In the genomic region with DNA sequence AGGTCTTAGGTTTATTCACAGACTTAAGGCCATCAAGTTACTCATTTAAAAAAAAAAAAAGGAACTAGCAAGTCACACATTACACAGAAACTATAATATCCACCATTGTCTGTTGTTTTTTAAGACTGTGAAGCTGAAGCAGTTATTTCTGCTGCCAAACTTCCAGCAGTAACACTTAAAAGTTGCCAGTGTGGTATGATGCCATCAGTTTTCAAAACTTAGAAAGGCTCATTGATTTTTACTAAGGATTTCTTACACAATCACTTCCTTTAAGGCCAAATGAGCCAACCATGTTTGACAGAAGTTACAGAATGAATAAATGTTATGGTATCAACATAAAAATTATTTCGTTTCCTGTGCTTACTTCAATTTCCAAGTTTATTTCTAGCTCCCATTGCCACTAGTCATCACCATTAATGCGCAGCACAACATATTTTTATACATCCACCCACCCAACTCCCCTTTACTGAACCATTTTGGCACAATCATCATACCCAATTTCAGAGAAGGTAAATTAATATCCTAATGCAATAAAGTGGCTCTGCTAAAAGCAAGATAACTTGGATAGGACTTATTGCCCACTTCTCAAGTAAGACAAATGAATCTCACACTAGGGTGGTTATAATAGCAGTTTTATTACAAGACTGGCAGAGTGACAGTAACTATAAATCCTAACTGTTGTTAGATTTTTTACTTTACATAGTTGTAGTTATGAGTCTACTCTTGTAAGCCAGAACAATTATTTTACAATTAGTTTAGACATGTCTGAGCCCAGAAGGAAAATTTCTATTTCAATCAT, we compare ENCODE assay signal across 1 cellular context.
TF ChIP-seq lines count a peak whose summit lies in the region.

No MANE protein-coding gene starts in this region.

TF ChIP-seq in HEK293, 187 proteins besides CTCF, POLR2A, EP300 and RAD21 (continued from another document):
- TF ChIP-seq PRDM2 (tag by site-specific recombination; IDR thresholded peaks at IDR 0.05; ENCODE audit: borderline replicate concordance) (no peak), PRDM6 (tag by site-specific recombination; IDR thresholded peaks at IDR 0.05) (peak; percentile 56; the same call in 1 of the 2 replicates)
